19 cellular contexts compared by ENCODE assay signal in the genomic region with DNA sequence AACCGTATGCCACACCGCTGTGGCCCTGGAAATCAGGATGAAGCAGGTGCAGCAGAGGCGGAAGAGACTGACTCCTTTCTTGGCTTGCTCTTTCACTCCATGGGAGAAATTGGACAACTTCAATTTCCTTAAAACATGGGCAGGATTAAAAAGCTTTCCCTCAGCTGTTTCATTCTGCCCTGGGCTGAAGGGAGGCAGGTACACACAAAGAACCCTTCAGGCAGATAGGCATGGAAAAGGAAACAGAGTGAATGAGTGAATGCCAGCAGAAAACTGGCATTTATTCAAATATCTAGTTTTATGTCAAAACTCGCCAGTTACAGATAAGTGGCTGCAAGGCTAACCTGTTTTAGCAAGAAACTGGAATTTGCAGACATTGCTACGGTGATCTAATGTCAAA.
"Had no signal": no experiment of that assay in that cellular context is flagged by ENCODE, and none has a peak within 500 bp of the region (broad histone marks: within the 10 kb centered on the region; RNA-seq: fewer than 3 reads in every experiment).

No MANE protein-coding gene starts in this region.

- H3K27me3 ChIP-seq: gastroesophageal sphincter, sigmoid colon, testis, uterus had no signal

- H3K27ac ChIP-seq: psoas muscle, sigmoid colon, testis had no signal

- H3K4me1 ChIP-seq: psoas muscle, uterus had no signal

- H3K4me3 ChIP-seq: gastroesophageal sphincter, lung, psoas muscle, sigmoid colon, smooth muscle cell, testis, uterus had no signal

- DNase-seq: activated CD4-positive, alpha-beta T cell treated with anti-CD3 and anti-CD28 coated beads for 1 hour; activated T-cell treated with anti-CD3 and anti-CD28 coated beads, Interleukin-2, amount 50 U/mL, for 1 hour; aorta; effector memory CD4-positive, alpha-beta T cell; head of caudate nucleus; naive thymus-derived CD8-positive, alpha-beta T cell; psoas muscle; sigmoid colon; stimulated activated CD4-positive, alpha-beta T cell treated with anti-CD3 and anti-CD28 coated beads, Interleukin-15, amount 100 ng/mL, for 24 hours; stimulated activated CD8-positive, alpha-beta memory T cell treated with anti-CD3 and anti-CD28 coated beads, Interleukin-4, amount 100 ng/mL, for 48 hours; stimulated activated naive B cell treated with anti-CD40 and anti-IgM and Interleukin-4, amounts not matched to agents 10 μg/mL and 1 μg/mL and 100 μg/mL, for 72 hours; T-cell; testis; trophoblast cell; uterus had no signal

- ATAC-seq: activated naive CD4-positive, alpha-beta T cell treated with anti-CD3 and anti-CD28 coated beads, Interleukin-2, amount 50 U/mL, for 72 hours; gastroesophageal sphincter; naive thymus-derived CD8-positive, alpha-beta T cell; psoas muscle; stimulated activated naive B cell treated with anti-CD40 and anti-IgM and Interleukin-4, amounts not matched to agents 10 μg/mL and 1 μg/mL and 100 μg/mL, for 72 hours; T-cell had no signal

- H3K36me3 ChIP-seq: uterus had no signal

- H3K9me3 ChIP-seq: gastroesophageal sphincter, psoas muscle, sigmoid colon, testis, uterus had no signal
